21 cellular contexts compared by ENCODE assay signal in genomic region chr5:174337276-174338203, GRCh38.
DNase-seq lines count a peak whose midpoint lies in the region; ATAC-seq and TF ChIP-seq lines count a peak whose summit lies in the region.
"Had no signal": no experiment of that assay in that cellular context is flagged by ENCODE, and none has a peak within 500 bp of the region (broad histone marks: within the 10 kb centered on the region; RNA-seq: fewer than 3 reads in every experiment).

No MANE protein-coding gene starts in this region.

- no peaks in the 10 kb centered on the region for H3K9me2 ChIP-seq in SK-N-SH
- H3K9me2 ChIP-seq in hepatocyte (replicated peaks; ENCODE audit: insufficient read depth): no peaks in the 10 kb centered on the region

- H2AFZ ChIP-seq in SK-N-SH (ENCODE audit: low read depth) (peak overlapping the region; percentile 36; the same call in 1 of the 2 replicates), hepatocyte (no peak overlapping the region)

- WGBS in heart right ventricle, 2 donors: 20 to 32% methylated on average over 19 of the region's 19 CpGs
- WGBS in SK-N-SH (ENCODE audit: low lambda C conversion rate): 55% methylated on average over 17 of the region's 19 CpGs
- WGBS in hepatocyte (ENCODE audit: low lambda C conversion rate, missing lambda C conversion rate): 13% methylated on average over 19 of the region's 19 CpGs
- WGBS in sigmoid colon, 2 donors: 32 to 34% methylated on average over 19 of the region's 19 CpGs

- H3K4me1 ChIP-seq in heart right ventricle (peaks cover 0 to 16% (median 7%) of the 10 kb centered on the region in 9 donors), SK-N-SH (ENCODE audit: control insufficient read depth in 1 of 2, insufficient read depth in 2 of 2, low read depth in 1 of 2, low read length in 1 of 2) (peaks cover 7 to 42% of the 10 kb centered on the region in 2 experiments; a peak in 2 of 4 replicates), hepatocyte (ENCODE audit: insufficient read depth) (peaks cover 25% of the 10 kb centered on the region), sigmoid colon (peaks cover 0 to 8% (median 0%) of the 10 kb centered on the region in 4 donors)
- H3K4me1 ChIP-seq: A549; BLaER1 treated with 17β-estradiol and CSF1 and Interleukin-3, amounts not matched to agents 10 nM and 100 nM; HAP-1 had no signal

- H3K4me1 Mint-ChIP-seq in type B pancreatic cell (ENCODE audit: unreplicated experiment): peaks cover 35% of the 10 kb centered on the region
- H3K4me1 Mint-ChIP-seq: stimulated activated naive B cell treated with anti-CD40 and anti-IgM and Interleukin-4, amounts not matched to agents 10 μg/mL and 1 μg/mL and 100 μg/mL, for 72 hours; T-cell had no signal

- no peaks in the 10 kb centered on the region for H3K27me3 Mint-ChIP-seq in type B pancreatic cell

- CTCF ChIA-PET in SK-N-SH (lab: Yijun Ruan, JAX): interaction anchor here (0.7 to 1.9 kb wide), 5 partner anchors 9 to 353 kb away, joined by 3 to 10 read pairs (median 4); no protein-coding TSS in a partner anchor

- no peak for TF ChIP-seq RAD21 in SK-N-SH (IDR thresholded peaks at IDR 0.05; ENCODE audit: low read length)

- peak overlapping the region; percentile 34 for H3K4me2 ChIP-seq in SK-N-SH
- peak overlapping the region; percentile 54 for H3K4me2 ChIP-seq in hepatocyte
- H3K4me2 ChIP-seq: A549; BLaER1 treated with 17β-estradiol and CSF1 and Interleukin-3, amounts not matched to agents 10 nM and 100 nM had no signal

- H3K4me3 ChIP-seq in heart right ventricle (no peak overlapping the region), SK-N-SH (ENCODE audit: low read depth in 2 of 2, low read length in 1 of 2) (0 out of 4 replicates have a peak overlapping the region, but pooled peaks of 1 of the 2 experiments have one; percentile 3), hepatocyte (no peak overlapping the region), sigmoid colon (no peak overlapping the region)
- H3K4me3 ChIP-seq: A549; BLaER1 treated with 17β-estradiol and CSF1 and Interleukin-3, amounts not matched to agents 10 nM and 100 nM; HAP-1; mucosa of descending colon; tibial nerve had no signal

- intact Hi-C loops in heart right ventricle (cut with DNase I): loop anchor here in 2 of 10 donors (10.0 kb wide), 2 partner anchors 457 to 597 kb away; no protein-coding TSS in a partner anchor
- intact Hi-C loops in Right ventricle myocardium inferior (cut with DNase I): no loop called here
- intact Hi-C loops in sigmoid colon (cut with DNase I): no loop called here

- H3K9me3 ChIP-seq in heart right ventricle (no peaks in the 10 kb centered on the region), SK-N-SH (no peaks in the 10 kb centered on the region), hepatocyte (ENCODE audit: low read depth) (no peaks in the 10 kb centered on the region), sigmoid colon (no peaks in the 10 kb centered on the region)
- H3K9me3 ChIP-seq: A549; BLaER1 treated with 17β-estradiol and CSF1 and Interleukin-3, amounts not matched to agents 10 nM and 100 nM; HAP-1; mucosa of descending colon; tibial nerve had no signal

- H3K27ac ChIP-seq in heart right ventricle (peak overlapping the region in 2 of 10 donors; percentile 35 to 65), SK-N-SH (ENCODE audit: low read depth in 2 of 2, low read length in 1 of 2) (peak overlapping the region; percentile 59 to 96), hepatocyte (peak overlapping the region; percentile 63), sigmoid colon (no peak overlapping the region)
- H3K27ac ChIP-seq: A549; BLaER1 treated with 17β-estradiol and CSF1 and Interleukin-3, amounts not matched to agents 10 nM and 100 nM; RWPE1; tibial nerve had no signal

- H3K9ac ChIP-seq in SK-N-SH: peak overlapping the region; percentile 37; the same call in 1 of the 2 replicates
- H3K9ac ChIP-seq: BLaER1 treated with 17β-estradiol and CSF1 and Interleukin-3, amounts not matched to agents 10 nM and 100 nM had no signal

- H3K36me3 ChIP-seq in heart right ventricle (no peaks in the 10 kb centered on the region), SK-N-SH (replicated peaks in 1 of 2; ENCODE audit: control insufficient read depth in 1 of 2, insufficient read depth in 2 of 2, low read length in 1 of 2) (no peaks in the 10 kb centered on the region), hepatocyte (replicated peaks; ENCODE audit: insufficient read depth, low read depth) (no peaks in the 10 kb centered on the region), sigmoid colon (no peaks in the 10 kb centered on the region)
- H3K36me3 ChIP-seq: BLaER1 treated with 17β-estradiol and CSF1 and Interleukin-3, amounts not matched to agents 10 nM and 100 nM; HAP-1; tibial nerve had no signal

- DNase-seq in heart right ventricle: no peak
- no peak for DNase-seq in Right ventricle myocardium inferior (ENCODE audit: missing footprints)
- peak; percentile 77 for DNase-seq in SK-N-SH
- peak; percentile 72 for DNase-seq in hepatocyte (ENCODE audit: low spot score)
- no peak for DNase-seq in type B pancreatic cell (ENCODE audit: extremely low spot score, unreplicated experiment)
- DNase-seq in UCSD-AML1 (lab: John Stamatoyannopoulos, UW; ENCODE audit: unreplicated experiment): no peak
- DNase-seq in sigmoid colon: no peak
- no peak for DNase-seq in MV-4-11 (lab: John Stamatoyannopoulos, UW)
- DNase-seq: activated naive CD4-positive, alpha-beta T cell; anterior cingulate cortex; hippocampal formation; kidney glomerular epithelial cell; mucosa of descending colon; NCI-H345; stimulated activated naive B cell treated with anti-CD40 and anti-IgM and Interleukin-4, amounts not matched to agents 10 μg/mL and 1 μg/mL and 100 μg/mL, for 72 hours; T-cell had no signal

- ATAC-seq in heart right ventricle (peak in 6 of 8 donors; percentile 27 to 75 (median 54)), Right ventricle myocardium inferior (no peak)
- ATAC-seq: mucosa of descending colon; stimulated activated naive B cell treated with anti-CD40 and anti-IgM and Interleukin-4, amounts not matched to agents 10 μg/mL and 1 μg/mL and 100 μg/mL, for 72 hours; T-cell had no signal

- H3K27me3 ChIP-seq in heart right ventricle (peaks cover 0 to 38% (median 27%) of the 10 kb centered on the region in 7 donors), SK-N-SH (ENCODE audit: insufficient read depth) (no peaks in the 10 kb centered on the region), hepatocyte (no peaks in the 10 kb centered on the region), sigmoid colon (peaks cover 0 to 21% (median 7%) of the 10 kb centered on the region in 3 donors)

- TF ChIP-seq CTCF in heart right ventricle (IDR thresholded peaks at IDR 0.05) (no peak), SK-N-SH (IDR thresholded peaks at IDR 0.05) (no peak), hepatocyte (IDR thresholded peaks at IDR 0.05; ENCODE audit: poor library complexity) (no peak), type B pancreatic cell (conservative IDR thresholded peaks at IDR 0.05) (no peak), sigmoid colon (IDR thresholded peaks at IDR 0.05) (no peak)

- peak in 1 of 2 experiments; percentile 73; a peak in 1 of 4 replicates for TF ChIP-seq EP300 in SK-N-SH (IDR thresholded peaks at IDR 0.05; ENCODE audit: borderline replicate concordance in 1 of 2, low read depth in 1 of 2, low read length in 1 of 2)
- no peak for TF ChIP-seq EP300 in sigmoid colon (IDR thresholded peaks at IDR 0.05)

- no peak for TF ChIP-seq POLR2A in sigmoid colon (IDR thresholded peaks at IDR 0.05)

- H3K4me3 Mint-ChIP-seq in type B pancreatic cell: peak overlapping the region; percentile 29
- H3K4me3 Mint-ChIP-seq: stimulated activated naive B cell treated with anti-CD40 and anti-IgM and Interleukin-4, amounts not matched to agents 10 μg/mL and 1 μg/mL and 100 μg/mL, for 72 hours; T-cell had no signal

- no peaks in the 10 kb centered on the region for H3K36me3 Mint-ChIP-seq in type B pancreatic cell
- H3K36me3 Mint-ChIP-seq: stimulated activated naive B cell treated with anti-CD40 and anti-IgM and Interleukin-4, amounts not matched to agents 10 μg/mL and 1 μg/mL and 100 μg/mL, for 72 hours; T-cell had no signal

- H4K20me1 ChIP-seq in SK-N-SH (ENCODE audit: insufficient read depth) (no peaks in the 10 kb centered on the region), hepatocyte (ENCODE audit: insufficient read depth, poor library complexity, severe bottlenecking) (no peaks in the 10 kb centered on the region)

- POLR2A ChIA-PET in SK-N-SH (lab: Yijun Ruan, JAX): no interaction called here

- peaks cover 3% of the 10 kb centered on the region for H3F3A ChIP-seq in SK-N-SH (replicated peaks; ENCODE audit: insufficient read depth)

- no peaks in the 10 kb centered on the region for H3K9me3 Mint-ChIP-seq in type B pancreatic cell
- H3K9me3 Mint-ChIP-seq: stimulated activated naive B cell treated with anti-CD40 and anti-IgM and Interleukin-4, amounts not matched to agents 10 μg/mL and 1 μg/mL and 100 μg/mL, for 72 hours; T-cell had no signal

- H3K27ac Mint-ChIP-seq in type B pancreatic cell: peak overlapping the region; percentile 77
- H3K27ac Mint-ChIP-seq: stimulated activated naive B cell treated with anti-CD40 and anti-IgM and Interleukin-4, amounts not matched to agents 10 μg/mL and 1 μg/mL and 100 μg/mL, for 72 hours; T-cell had no signal

- H3K79me2 ChIP-seq in SK-N-SH (ENCODE audit: insufficient read depth): no peaks in the 10 kb centered on the region; the same call in 1 of the 2 replicates
- no peaks in the 10 kb centered on the region for H3K79me2 ChIP-seq in hepatocyte

TF ChIP-seq in SK-N-SH, 30 proteins besides CTCF, POLR2A, EP300 and RAD21 (continues in another document):
- TF ChIP-seq FOXM1 (IDR thresholded peaks at IDR 0.05; ENCODE audit: low read depth): no peak
- TF ChIP-seq NRF1 (IDR thresholded peaks at IDR 0.05; ENCODE audit: low read depth, low read length): no peak
- TF ChIP-seq, protein P1, sequence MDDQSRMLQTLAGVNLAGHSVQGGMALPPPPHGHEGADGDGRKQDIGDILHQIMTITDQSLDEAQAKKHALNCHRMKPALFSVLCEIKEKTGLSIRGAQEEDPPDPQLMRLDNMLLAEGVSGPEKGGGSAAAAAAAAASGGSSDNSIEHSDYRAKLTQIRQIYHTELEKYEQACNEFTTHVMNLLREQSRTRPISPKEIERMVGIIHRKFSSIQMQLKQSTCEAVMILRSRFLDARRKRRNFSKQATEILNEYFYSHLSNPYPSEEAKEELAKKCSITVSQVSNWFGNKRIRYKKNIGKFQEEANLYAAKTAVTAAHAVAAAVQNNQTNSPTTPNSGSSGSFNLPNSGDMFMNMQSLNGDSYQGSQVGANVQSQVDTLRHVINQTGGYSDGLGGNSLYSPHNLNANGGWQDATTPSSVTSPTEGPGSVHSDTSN (IDR thresholded peaks at IDR 0.05): peak; percentile 53
- TF ChIP-seq JUND (IDR thresholded peaks at IDR 0.05): no peak
- no peak for TF ChIP-seq POLR2AphosphoS5 (IDR thresholded peaks at IDR 0.05; ENCODE audit: low read depth, low read length)
- TF ChIP-seq FOSL2 (IDR thresholded peaks at IDR 0.05; ENCODE audit: borderline replicate concordance, low read depth): no peak
- TF ChIP-seq MXI1 (IDR thresholded peaks at IDR 0.05; ENCODE audit: low read depth, low read length): 0 out of 2 replicates have a peak, but pooled peaks have one; percentile 36
- no peak; the same call in 1 of the 2 replicates for TF ChIP-seq RCOR1 (IDR thresholded peaks at IDR 0.05; ENCODE audit: low read length)
- no peak for TF ChIP-seq NFIC (IDR thresholded peaks at IDR 0.05; ENCODE audit: borderline replicate concordance)

Comparison
In these comparisons a context has a peak if more than half of its experiments do, and no peak if none do; other contexts are left out.
1. DNase-seq: peak in SK-N-SH (single experiment) and hepatocyte (single experiment); none in heart right ventricle (0 of 2), Right ventricle myocardium inferior (single experiment), type B pancreatic cell (single experiment), UCSD-AML1 (single experiment), sigmoid colon (single experiment) and MV-4-11 (single experiment).
2. H3K27ac ChIP-seq: peak in SK-N-SH (2 of 2) and hepatocyte (single experiment); none in sigmoid colon (0 of 4).